Comparison of ENCODE assay signal across 1 cellular context in the genomic region with DNA sequence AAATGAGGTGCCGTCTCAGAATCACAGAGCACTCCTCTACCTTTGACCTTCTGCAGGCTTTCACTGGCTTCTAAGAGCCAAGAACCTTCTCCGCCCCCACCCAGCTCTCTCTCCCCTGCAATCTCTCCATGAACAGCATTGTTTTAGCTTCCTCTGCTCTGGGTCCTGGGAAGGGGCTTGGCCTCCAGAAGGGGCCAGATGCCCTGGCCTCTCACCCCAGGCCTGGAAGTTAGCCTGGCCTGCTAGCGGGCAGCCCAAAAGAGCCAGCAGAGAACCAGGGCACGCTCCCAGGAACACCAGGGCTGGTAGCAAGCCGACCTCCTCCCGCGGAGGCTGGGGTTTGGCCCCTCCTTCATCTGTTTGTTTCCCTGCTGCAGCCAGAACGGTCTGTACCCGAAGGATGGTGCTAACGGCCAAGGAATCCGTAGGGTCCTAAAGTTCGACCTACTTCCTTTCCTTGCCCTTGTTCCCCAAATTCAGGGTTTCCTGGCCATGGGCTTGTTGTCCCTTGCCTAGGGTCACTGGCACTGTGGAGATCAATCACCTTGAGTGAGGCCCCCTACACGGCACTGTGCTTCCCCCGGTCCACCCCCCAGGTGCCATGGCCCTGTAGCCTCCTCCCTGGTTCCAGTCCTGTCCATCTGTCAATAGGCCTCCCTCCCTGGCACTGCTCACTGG.
TF ChIP-seq lines count a peak whose summit lies in the region.

No MANE protein-coding gene starts in this region.

TF ChIP-seq in K562, 482 proteins besides CTCF, POLR2A, EP300 and RAD21 (continued from another document):
- TF ChIP-seq, protein P1, sequence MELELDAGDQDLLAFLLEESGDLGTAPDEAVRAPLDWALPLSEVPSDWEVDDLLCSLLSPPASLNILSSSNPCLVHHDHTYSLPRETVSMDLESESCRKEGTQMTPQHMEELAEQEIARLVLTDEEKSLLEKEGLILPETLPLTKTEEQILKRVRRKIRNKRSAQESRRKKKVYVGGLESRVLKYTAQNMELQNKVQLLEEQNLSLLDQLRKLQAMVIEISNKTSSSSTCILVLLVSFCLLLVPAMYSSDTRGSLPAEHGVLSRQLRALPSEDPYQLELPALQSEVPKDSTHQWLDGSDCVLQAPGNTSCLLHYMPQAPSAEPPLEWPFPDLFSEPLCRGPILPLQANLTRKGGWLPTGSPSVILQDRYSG (tag; conservative IDR thresholded peaks at IDR 0.05; ENCODE audit: low read depth): 0 out of 2 replicates have a peak, but pooled peaks have one; percentile 53
- TF ChIP-seq MYC (IDR thresholded peaks at IDR 0.05; ENCODE audit: low read depth, low read length) (0 out of 2 replicates have a peak, but pooled peaks have one; percentile 15), MYC (CRISPR knock-in tag; IDR thresholded peaks at IDR 0.05; ENCODE audit: borderline replicate concordance, low read depth) (no peak), ZNF780A (CRISPR knock-in tag; IDR thresholded peaks at IDR 0.05) (no peak), ASH1L (IDR thresholded peaks at IDR 0.05; ENCODE audit: borderline replicate concordance, low read depth, partially characterized antibody) (no peak), GTF2F1 (IDR thresholded peaks at IDR 0.05; ENCODE audit: low read depth, low read length) (no peak), HCFC1 (IDR thresholded peaks at IDR 0.05; ENCODE audit: low read depth, low read length) (no peak), HNRNPLL (IDR thresholded peaks at IDR 0.05; ENCODE audit: low read depth, low read length, poor library complexity, severe bottlenecking) (no peak), RBFOX2 (IDR thresholded peaks at IDR 0.05; ENCODE audit: low read depth, low read length) (peak; percentile 58), MYNN (IDR thresholded peaks at IDR 0.05) (no peak; the same call in 1 of the 2 replicates), MYNN (CRISPR knock-in tag; IDR thresholded peaks at IDR 0.05) (no peak), ARID2 (IDR thresholded peaks at IDR 0.05) (peak; percentile 5; the same call in 1 of the 2 replicates), PRMT5 (CRISPR knock-in tag; IDR thresholded peaks at IDR 0.05) (no peak), ZBTB8A (IDR thresholded peaks at IDR 0.05; ENCODE audit: partially characterized antibody) (no peak), MED1 (CRISPR knock-in tag; IDR thresholded peaks at IDR 0.05; ENCODE audit: borderline replicate concordance) (no peak), TCF7L2 (IDR thresholded peaks at IDR 0.05; ENCODE audit: low read depth, low read length) (no peak)
- TF ChIP-seq, protein P2, sequence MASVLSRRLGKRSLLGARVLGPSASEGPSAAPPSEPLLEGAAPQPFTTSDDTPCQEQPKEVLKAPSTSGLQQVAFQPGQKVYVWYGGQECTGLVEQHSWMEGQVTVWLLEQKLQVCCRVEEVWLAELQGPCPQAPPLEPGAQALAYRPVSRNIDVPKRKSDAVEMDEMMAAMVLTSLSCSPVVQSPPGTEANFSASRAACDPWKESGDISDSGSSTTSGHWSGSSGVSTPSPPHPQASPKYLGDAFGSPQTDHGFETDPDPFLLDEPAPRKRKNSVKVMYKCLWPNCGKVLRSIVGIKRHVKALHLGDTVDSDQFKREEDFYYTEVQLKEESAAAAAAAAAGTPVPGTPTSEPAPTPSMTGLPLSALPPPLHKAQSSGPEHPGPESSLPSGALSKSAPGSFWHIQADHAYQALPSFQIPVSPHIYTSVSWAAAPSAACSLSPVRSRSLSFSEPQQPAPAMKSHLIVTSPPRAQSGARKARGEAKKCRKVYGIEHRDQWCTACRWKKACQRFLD (CRISPR knock-in tag; IDR thresholded peaks at IDR 0.05): peak; percentile 66; the same call in 1 of the 2 replicates
